In genomic region chr1:154326546-154327465, GRCh38 we compare ENCODE assay signal across 7 cellular contexts. TPM values are rescaled to one million over a fixed set of nuclear protein-coding genes. Genes with fewer than 3 reads are reported as not detected.
DNase-seq lines count a peak whose midpoint lies in the region; ATAC-seq and TF ChIP-seq lines count a peak whose summit lies in the region.

No MANE protein-coding gene starts in this region.

- H3K36me3 ChIP-seq in esophagus muscularis mucosa: peaks cover 14 to 18% (median 16%) of the 10 kb centered on the region in 4 donors

- intact Hi-C loops in esophagus muscularis mucosa (cut with DNase I): loop anchor here (2.0 kb wide), 1 partner anchor 78 kb away; the partner anchor contains the start of gene IL6R

- H3K27ac Mint-ChIP-seq in osteocyte (ENCODE audit: unreplicated experiment): peak overlapping the region; percentile 98

- no peaks in the 10 kb centered on the region for H3K9me3 ChIP-seq in esophagus muscularis mucosa

- H3K4me3 ChIP-seq in esophagus muscularis mucosa: peak overlapping the region; percentile 88 to 99 (median 96)

- peaks cover 34 to 62% (median 59%) of the 10 kb centered on the region in 4 donors for H3K4me1 ChIP-seq in esophagus muscularis mucosa

- no peaks in the 10 kb centered on the region for H3K9me3 Mint-ChIP-seq in osteocyte (ENCODE audit: unreplicated experiment)

- DNase-seq in HCEC 1CT (peak; percentile 47), esophagus muscularis mucosa (ENCODE audit: extremely low spot score) (peak; percentile 95), osteocyte (ENCODE audit: extremely low spot score, unreplicated experiment) (no peak), NCI-H1092 treated with DMSO at 0.1 percent for 48 hours (lab: John Stamatoyannopoulos, UW) (no peak), OCI-M2 (lab: John Stamatoyannopoulos, UW; ENCODE audit: unreplicated experiment) (no peak), NCI-H2227 treated with DMSO at 0.1 percent for 48 hours (lab: John Stamatoyannopoulos, UW) (no peak)

- peaks cover 35% of the 10 kb centered on the region for H3K4me1 Mint-ChIP-seq in osteocyte (ENCODE audit: unreplicated experiment)

- TF ChIP-seq POLR2A in esophagus muscularis mucosa (IDR thresholded peaks at IDR 0.05; ENCODE audit: low read depth): no peak

- peaks cover 7% of the 10 kb centered on the region for H3K36me3 Mint-ChIP-seq in osteocyte (ENCODE audit: unreplicated experiment)

- TF ChIP-seq CTCF in esophagus muscularis mucosa (IDR thresholded peaks at IDR 0.05): peak in 1 of 3 experiments; percentile 6
- TF ChIP-seq CTCF in osteocyte (IDR thresholded peaks at IDR 0.05): peak; percentile 31

- H3K27me3 Mint-ChIP-seq in osteocyte (ENCODE audit: unreplicated experiment): peaks cover 11% of the 10 kb centered on the region

- ATAC-seq in SK-N-SH treated with all-trans-retinoic acid at 6 μM for 48 hours: peak; percentile 2

- H3K27ac ChIP-seq in esophagus muscularis mucosa (replicated peaks in 1 of 4): peak overlapping the region; percentile 99 to 100 (median 99)

- no peak for TF ChIP-seq EP300 in esophagus muscularis mucosa (IDR thresholded peaks at IDR 0.05)

- WGBS in esophagus muscularis mucosa: 22% methylated on average over 6 of the region's 6 CpGs

- H3K4me3 Mint-ChIP-seq in osteocyte (ENCODE audit: unreplicated experiment): peak overlapping the region; percentile 93

- H3K27me3 ChIP-seq in esophagus muscularis mucosa: no peaks in the 10 kb centered on the region

TF ChIP-seq in SK-N-SH treated with all-trans-retinoic acid at 6 μM for 48 hours, 23 proteins besides CTCF, POLR2A, EP300 and RAD21:
- TF ChIP-seq PATZ1 (CRISPR knock-in tag; IDR thresholded peaks at IDR 0.05; ENCODE audit: borderline replicate concordance) (no peak), TCF4 (CRISPR knock-in tag; IDR thresholded peaks at IDR 0.05; ENCODE audit: borderline replicate concordance) (no peak), ZFP3 (CRISPR knock-in tag; IDR thresholded peaks at IDR 0.05) (no peak), TSHZ2 (CRISPR knock-in tag; IDR thresholded peaks at IDR 0.05) (no peak), OSR1 (CRISPR knock-in tag; IDR thresholded peaks at IDR 0.05) (no peak), ZFP30 (CRISPR knock-in tag; IDR thresholded peaks at IDR 0.05) (no peak), TOX (CRISPR knock-in tag; IDR thresholded peaks at IDR 0.05; ENCODE audit: borderline replicate concordance) (no peak), ZNF70 (CRISPR knock-in tag; IDR thresholded peaks at IDR 0.05) (no peak), RARB (CRISPR knock-in tag; IDR thresholded peaks at IDR 0.05) (no peak), GLIS3 (CRISPR knock-in tag; IDR thresholded peaks at IDR 0.05) (no peak)

RNA-seq across cellular contexts. Expression of gene ATP8B2, which starts 1.5 kb away (rescaled TPM):
- total RNA-seq in esophagus muscularis mucosa: 100 to 1,000 TPM; 108 to 178 (median 128) TPM
- 94.4 and 98.5 TPM in 2 replicates for total RNA-seq in osteocyte

RNA-seq across cellular contexts. Expression of gene AQP10, which starts 5.9 kb away (rescaled TPM):
- total RNA-seq in esophagus muscularis mucosa (not detected), osteocyte (not detected in 2 replicates)

RNA-seq across cellular contexts. Expression of gene HAX1, which starts 54.4 kb away (rescaled TPM):
- 100 to 1,000 TPM in 2 of 4 donors, 10 to 100 TPM in 2; 71.0 to 127 (median 104) TPM for total RNA-seq in esophagus muscularis mucosa
- total RNA-seq in osteocyte: 93.7 and 99.9 TPM in 2 replicates

Comparison
In these comparisons a context has a peak if more than half of its experiments do, and no peak if none do; other contexts are left out.
1. DNase-seq: peak in HCEC 1CT (single experiment) and esophagus muscularis mucosa (single experiment); none in osteocyte (single experiment), NCI-H1092 treated with DMSO at 0.1 percent for 48 hours (single experiment), OCI-M2 (single experiment) and NCI-H2227 treated with DMSO at 0.1 percent for 48 hours (single experiment).